Comparison of ENCODE assay signal across 8 cellular contexts in genomic region chr14:64706552-64707193, GRCh38. TPM values are rescaled to one million over a fixed set of nuclear protein-coding genes. Genes with fewer than 3 reads are reported as not detected.
DNase-seq lines count a peak whose midpoint lies in the region; TF ChIP-seq lines count a peak whose summit lies in the region.

No MANE protein-coding gene starts in this region.

- no peak for TF ChIP-seq CTCF in Calu3 (IDR thresholded peaks at IDR 0.05; ENCODE audit: unreplicated experiment)

- H3K4me3 ChIP-seq in iPS-15b (ENCODE audit: low read depth, low read length), result peak overlapping the region; percentile 31

- H3K9me3 Mint-ChIP-seq in Calu3 (ENCODE audit: low read depth, unreplicated experiment), result no peaks in the 10 kb centered on the region
- no peaks in the 10 kb centered on the region for H3K9me3 Mint-ChIP-seq in activated T-helper 2 cell treated with anti-CD3 and anti-CD28 coated beads, Interferon-gamma antibody, Interleukin-2, Interleukin-4, amounts not matched to agents 10 μg/mL and 5 μg/mL and 100 μg/mL, durations not matched to agents 14 hours and 24 hours and 36 hours

- intact Hi-C loops in Calu3 (cut with micrococcal nuclease; ENCODE audit: unreplicated experiment), result loop anchor here (5.0 kb wide), 1 partner anchor 56 kb away; no protein-coding TSS in a partner anchor
- intact Hi-C loops in posterior cingulate gyrus (cut with DNase I), result loop anchor here (5.0 kb wide), 1 partner anchor 56 kb away; no protein-coding TSS in a partner anchor
- intact Hi-C loops in activated T-helper 2 cell treated with anti-CD3 and anti-CD28 coated beads, Interferon-gamma antibody, Interleukin-2, Interleukin-4, amounts not matched to agents 10 μg/mL and 5 μg/mL and 100 μg/mL, durations not matched to agents 14 hours and 24 hours and 36 hours (cut with micrococcal nuclease), result no loop called here

- peaks cover 46% of the 10 kb centered on the region for H3K36me3 Mint-ChIP-seq in Calu3 (ENCODE audit: insufficient read depth, unreplicated experiment)
- H3K36me3 Mint-ChIP-seq in activated T-helper 2 cell treated with anti-CD3 and anti-CD28 coated beads, Interferon-gamma antibody, Interleukin-2, Interleukin-4, amounts not matched to agents 10 μg/mL and 5 μg/mL and 100 μg/mL, durations not matched to agents 14 hours and 24 hours and 36 hours (ENCODE audit: low read depth), result no peaks in the 10 kb centered on the region

- no peak for DNase-seq in Calu3
- peak in 52 of 58 donors; percentile 22 to 93 (median 74) for DNase-seq in anterior cingulate cortex (lab: John Stamatoyannopoulos, UW)
- peak; percentile 77 to 99 (median 86) for DNase-seq in posterior cingulate gyrus
- no peak for DNase-seq in H4 (ENCODE audit: low spot score)
- no peak for DNase-seq in NK-92 treated with Interleukin-12 subunit alpha and Interleukin-12 subunit beta, amount 100 ng/mL, for 24 hours (lab: John Stamatoyannopoulos, UW)
- DNase-seq in activated T-helper 2 cell treated with anti-CD3 and anti-CD28 coated beads, Interferon-gamma antibody, Interleukin-2, Interleukin-4, amounts not matched to agents 10 μg/mL and 5 μg/mL and 100 μg/mL, durations not matched to agents 14 hours and 24 hours and 36 hours (ENCODE audit: low spot score), result no peak
- DNase-seq in stimulated activated CD4-positive, alpha-beta T cell treated with anti-CD3 and anti-CD28 coated beads, Interleukin-4, amount 100 ng/mL, for 24 hours, result no peak

- H3K4me3 Mint-ChIP-seq in Calu3 (ENCODE audit: low read depth, unreplicated experiment), result peak overlapping the region; percentile 35
- H3K4me3 Mint-ChIP-seq in activated T-helper 2 cell treated with anti-CD3 and anti-CD28 coated beads, Interferon-gamma antibody, Interleukin-2, Interleukin-4, amounts not matched to agents 10 μg/mL and 5 μg/mL and 100 μg/mL, durations not matched to agents 14 hours and 24 hours and 36 hours (ENCODE audit: low read depth), result no peak overlapping the region

- H3K36me3 ChIP-seq in iPS-15b (ENCODE audit: control insufficient read depth, insufficient read depth, low read length), result no peaks in the 10 kb centered on the region

- peaks cover 23% of the 10 kb centered on the region for H3K27me3 ChIP-seq in iPS-15b (ENCODE audit: control insufficient read depth, insufficient read depth, low read length)

- no peak overlapping the region for H3K9ac ChIP-seq in iPS-15b (ENCODE audit: low read depth, low read length)

- H3K9me3 ChIP-seq in iPS-15b (ENCODE audit: control insufficient read depth, insufficient read depth, low read length), result no peaks in the 10 kb centered on the region

- H3K27ac Mint-ChIP-seq in Calu3 (ENCODE audit: unreplicated experiment), result peak overlapping the region; percentile 39
- no peak overlapping the region for H3K27ac Mint-ChIP-seq in activated T-helper 2 cell treated with anti-CD3 and anti-CD28 coated beads, Interferon-gamma antibody, Interleukin-2, Interleukin-4, amounts not matched to agents 10 μg/mL and 5 μg/mL and 100 μg/mL, durations not matched to agents 14 hours and 24 hours and 36 hours

- H3K4me1 Mint-ChIP-seq in Calu3 (ENCODE audit: low read depth, unreplicated experiment), result peaks cover 63% of the 10 kb centered on the region
- peaks cover 47% of the 10 kb centered on the region for H3K4me1 Mint-ChIP-seq in activated T-helper 2 cell treated with anti-CD3 and anti-CD28 coated beads, Interferon-gamma antibody, Interleukin-2, Interleukin-4, amounts not matched to agents 10 μg/mL and 5 μg/mL and 100 μg/mL, durations not matched to agents 14 hours and 24 hours and 36 hours (ENCODE audit: low read depth)

- no peaks in the 10 kb centered on the region for H3K27me3 Mint-ChIP-seq in Calu3 (ENCODE audit: unreplicated experiment)
- peaks cover 53% of the 10 kb centered on the region for H3K27me3 Mint-ChIP-seq in activated T-helper 2 cell treated with anti-CD3 and anti-CD28 coated beads, Interferon-gamma antibody, Interleukin-2, Interleukin-4, amounts not matched to agents 10 μg/mL and 5 μg/mL and 100 μg/mL, durations not matched to agents 14 hours and 24 hours and 36 hours (ENCODE audit: low read depth)

- CTCF ChIA-PET in Calu3 (lab: Charles Lee), result no interaction called here

- peaks cover 46% of the 10 kb centered on the region for H3K4me1 ChIP-seq in iPS-15b (ENCODE audit: control insufficient read depth, insufficient read depth, low read length)

- BruUV-seq in Calu3 (replicated peaks; lab: Mats Ljungman, UMichigan), result no TSS peak

RNA-seq across cellular contexts. Expression of gene PLEKHG3, which starts 2.4 kb away (rescaled TPM):
- total RNA-seq in Calu3 (2022), result 39.0 and 53.6 TPM in 2 replicates
- total RNA-seq in H4 (2014; rRNA removed; shearing (Covaris generic)), result 4.6 and 8.9 TPM in 2 replicates
- total RNA-seq in activated T-helper 2 cell treated with anti-CD3 and anti-CD28 coated beads, Interferon-gamma antibody, Interleukin-2, Interleukin-4, amounts not matched to agents 10 μg/mL and 5 μg/mL and 100 μg/mL, durations not matched to agents 14 hours and 24 hours and 36 hours, result 1.0 and 1.9 TPM in 2 replicates

Comparison
In these comparisons a context has a peak if more than half of its experiments do, and no peak if none do; other contexts are left out.
1. DNase-seq: peak in anterior cingulate cortex (52 of 58) and posterior cingulate gyrus (10 of 10); none in Calu3 (single experiment), H4 (single experiment), NK-92 treated with Interleukin-12 subunit alpha and Interleukin-12 subunit beta, amount 100 ng/mL, for 24 hours (single experiment), activated T-helper 2 cell treated with anti-CD3 and anti-CD28 coated beads, Interferon-gamma antibody, Interleukin-2, Interleukin-4, amounts not matched to agents 10 μg/mL and 5 μg/mL and 100 μg/mL, durations not matched to agents 14 hours and 24 hours and 36 hours (single experiment) and stimulated activated CD4-positive, alpha-beta T cell treated with anti-CD3 and anti-CD28 coated beads, Interleukin-4, amount 100 ng/mL, for 24 hours (single experiment).